28 cellular contexts compared by ENCODE assay signal in the genomic region with DNA sequence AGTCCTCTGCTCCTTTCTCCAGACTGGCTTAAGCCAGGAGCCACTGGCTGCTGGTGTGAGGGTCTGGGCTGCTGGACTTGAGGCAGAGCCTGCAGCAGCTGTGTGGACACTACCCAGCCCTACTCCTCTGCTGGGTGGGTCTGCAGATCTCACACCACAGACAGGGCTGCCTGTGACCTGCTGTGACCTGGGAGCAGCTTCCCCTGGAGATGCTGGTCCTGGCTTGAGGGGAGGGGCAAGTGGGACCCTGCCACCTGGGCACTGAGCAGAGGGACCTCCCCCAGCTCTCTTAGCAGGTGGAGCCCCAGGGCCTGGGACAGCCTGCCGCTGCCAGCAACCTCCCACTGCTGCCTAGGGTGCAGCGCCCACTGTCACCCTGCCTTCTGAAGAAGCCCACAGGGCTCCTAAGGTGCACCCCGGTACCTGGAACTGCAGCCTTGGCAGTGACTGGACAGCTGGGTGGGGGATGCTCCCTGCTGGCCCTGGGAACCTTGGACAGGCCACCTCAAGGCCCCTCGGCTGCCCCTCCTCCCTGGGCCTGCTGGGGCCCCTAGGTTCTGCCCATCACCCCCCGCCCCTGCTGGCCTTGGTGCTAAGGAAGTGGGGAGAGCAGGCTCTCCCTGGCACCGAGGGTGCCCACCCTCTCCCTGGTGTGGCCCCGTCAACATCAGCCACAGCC. TPM values are rescaled to one million over a fixed set of nuclear protein-coding genes. Genes with fewer than 3 reads are reported as not detected.
DNase-seq lines count a peak whose midpoint lies in the region; ATAC-seq, FAIRE-seq and TF ChIP-seq lines count a peak whose summit lies in the region.
"Had no signal": no experiment of that assay in that cellular context is flagged by ENCODE, and none has a peak within 500 bp of the region (broad histone marks: within the 10 kb centered on the region; RNA-seq: fewer than 3 reads in every experiment).

No MANE protein-coding gene starts in this region.

- no peak overlapping the region for H3K4me3 ChIP-seq in kidney (ENCODE audit: low read length in 2 of 2)
- H3K4me3 ChIP-seq: thyroid gland had no signal

- H3K9ac ChIP-seq in kidney (ENCODE audit: low read length in 2 of 2): no peak overlapping the region

- peaks cover 0 to 13% of the 10 kb centered on the region in 2 donors for H3K36me3 ChIP-seq in kidney (ENCODE audit: control insufficient read depth in 1 of 2, insufficient read depth in 2 of 2, low read length in 2 of 2)
- H3K36me3 ChIP-seq: neutrophil had no signal

- no peak for TF ChIP-seq CTCF in kidney (IDR thresholded peaks at IDR 0.05; ENCODE audit: borderline replicate concordance, extremely low read depth, insufficient read depth)

- no peaks in the 10 kb centered on the region for H3K4me1 ChIP-seq in kidney (ENCODE audit: control insufficient read depth in 1 of 2, insufficient read depth in 1 of 2, low read depth in 1 of 2, low read length in 2 of 2)
- H3K4me1 ChIP-seq: thyroid gland had no signal

- FAIRE-seq in kidney (lab: Jason Lieb, UNC): no peak
- FAIRE-seq: astrocyte, small intestine had no signal

- peak; percentile 14 for TF ChIP-seq POLR2A in GM19099 (IDR thresholded peaks at IDR 0.05; ENCODE audit: extremely low read depth, insufficient read length, low read depth)

- DNase-seq in kidney (peak; percentile 66), NCI-H526 (lab: John Stamatoyannopoulos, UW) (no peak)
- DNase-seq: activated CD8-positive, alpha-beta memory T cell treated with anti-CD3 and anti-CD28 coated beads, Interleukin-2, amount 50 U/mL, for 48 hours; activated naive CD8-positive, alpha-beta T cell treated with anti-CD3 and anti-CD28 coated beads for 36 hours; central memory CD4-positive, alpha-beta T cell; EL; kidney glomerular epithelial cell; NCI-H1048; NCI-H187; NCI-H748 treated with DMSO at 0.1 percent for 48 hours; stimulated activated CD4-positive, alpha-beta T cell treated with anti-CD3 and anti-CD28 coated beads, Interleukin-2, amount 100 ng/mL, for 24 hours; stimulated activated naive CD4-positive, alpha-beta T cell; T1000; thyroid gland had no signal

- ATAC-seq in SK-N-SH treated with all-trans-retinoic acid at 6 μM for 48 hours: no peak; the same call in 2 of the 3 replicates
- ATAC-seq: Right ventricle myocardium inferior had no signal

- no peak overlapping the region for H3K27ac ChIP-seq in kidney (ENCODE audit: low read depth in 2 of 2, low read length in 2 of 2)
- H3K27ac ChIP-seq: HL-60, neutrophil, thyroid gland had no signal

- no peaks in the 10 kb centered on the region for H3K9me3 ChIP-seq in kidney (ENCODE audit: control insufficient read depth in 1 of 2, low read length in 2 of 2)
- H3K9me3 ChIP-seq: neutrophil, thyroid gland had no signal

- intact Hi-C loops in kidney (cut with DNase I): no loop called here

TF ChIP-seq in SK-N-SH treated with all-trans-retinoic acid at 6 μM for 48 hours, 23 proteins besides CTCF, POLR2A, EP300 and RAD21:
- TF ChIP-seq, protein P1, sequence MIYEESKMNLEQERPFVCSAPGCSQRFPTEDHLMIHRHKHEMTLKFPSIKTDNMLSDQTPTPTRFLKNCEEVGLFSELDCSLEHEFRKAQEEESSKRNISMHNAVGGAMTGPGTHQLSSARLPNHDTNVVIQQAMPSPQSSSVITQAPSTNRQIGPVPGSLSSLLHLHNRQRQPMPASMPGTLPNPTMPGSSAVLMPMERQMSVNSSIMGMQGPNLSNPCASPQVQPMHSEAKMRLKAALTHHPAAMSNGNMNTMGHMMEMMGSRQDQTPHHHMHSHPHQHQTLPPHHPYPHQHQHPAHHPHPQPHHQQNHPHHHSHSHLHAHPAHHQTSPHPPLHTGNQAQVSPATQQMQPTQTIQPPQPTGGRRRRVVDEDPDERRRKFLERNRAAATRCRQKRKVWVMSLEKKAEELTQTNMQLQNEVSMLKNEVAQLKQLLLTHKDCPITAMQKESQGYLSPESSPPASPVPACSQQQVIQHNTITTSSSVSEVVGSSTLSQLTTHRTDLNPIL (CRISPR knock-in tag; IDR thresholded peaks at IDR 0.05; ENCODE audit: low read depth): no peak
- TF ChIP-seq ARNTL (CRISPR knock-in tag; IDR thresholded peaks at IDR 0.05; ENCODE audit: borderline replicate concordance, low read depth): no peak
- TF ChIP-seq ZFP3 (CRISPR knock-in tag; IDR thresholded peaks at IDR 0.05): no peak
- TF ChIP-seq SNAI2 (CRISPR knock-in tag; IDR thresholded peaks at IDR 0.05): no peak
- TF ChIP-seq TCF4 (CRISPR knock-in tag; IDR thresholded peaks at IDR 0.05; ENCODE audit: borderline replicate concordance): no peak
- TF ChIP-seq, protein P2, sequence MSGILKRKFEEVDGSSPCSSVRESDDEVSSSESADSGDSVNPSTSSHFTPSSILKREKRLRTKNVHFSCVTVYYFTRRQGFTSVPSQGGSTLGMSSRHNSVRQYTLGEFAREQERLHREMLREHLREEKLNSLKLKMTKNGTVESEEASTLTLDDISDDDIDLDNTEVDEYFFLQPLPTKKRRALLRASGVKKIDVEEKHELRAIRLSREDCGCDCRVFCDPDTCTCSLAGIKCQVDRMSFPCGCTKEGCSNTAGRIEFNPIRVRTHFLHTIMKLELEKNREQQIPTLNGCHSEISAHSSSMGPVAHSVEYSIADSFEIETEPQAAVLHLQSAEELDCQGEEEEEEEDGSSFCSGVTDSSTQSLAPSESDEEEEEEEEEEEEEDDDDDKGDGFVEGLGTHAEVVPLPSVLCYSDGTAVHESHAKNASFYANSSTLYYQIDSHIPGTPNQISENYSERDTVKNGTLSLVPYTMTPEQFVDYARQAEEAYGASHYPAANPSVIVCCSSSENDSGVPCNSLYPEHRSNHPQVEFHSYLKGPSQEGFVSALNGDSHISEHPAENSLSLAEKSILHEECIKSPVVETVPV (CRISPR knock-in tag; IDR thresholded peaks at IDR 0.05): no peak
- no peak for TF ChIP-seq BACH2 (CRISPR knock-in tag; IDR thresholded peaks at IDR 0.05; ENCODE audit: borderline replicate concordance)
- no peak for TF ChIP-seq ZC3H10 (CRISPR knock-in tag; IDR thresholded peaks at IDR 0.05)
- TF ChIP-seq ESRRG (CRISPR knock-in tag; IDR thresholded peaks at IDR 0.05): no peak
- no peak for TF ChIP-seq TOX (CRISPR knock-in tag; IDR thresholded peaks at IDR 0.05; ENCODE audit: borderline replicate concordance)
- TF ChIP-seq, protein P3, sequence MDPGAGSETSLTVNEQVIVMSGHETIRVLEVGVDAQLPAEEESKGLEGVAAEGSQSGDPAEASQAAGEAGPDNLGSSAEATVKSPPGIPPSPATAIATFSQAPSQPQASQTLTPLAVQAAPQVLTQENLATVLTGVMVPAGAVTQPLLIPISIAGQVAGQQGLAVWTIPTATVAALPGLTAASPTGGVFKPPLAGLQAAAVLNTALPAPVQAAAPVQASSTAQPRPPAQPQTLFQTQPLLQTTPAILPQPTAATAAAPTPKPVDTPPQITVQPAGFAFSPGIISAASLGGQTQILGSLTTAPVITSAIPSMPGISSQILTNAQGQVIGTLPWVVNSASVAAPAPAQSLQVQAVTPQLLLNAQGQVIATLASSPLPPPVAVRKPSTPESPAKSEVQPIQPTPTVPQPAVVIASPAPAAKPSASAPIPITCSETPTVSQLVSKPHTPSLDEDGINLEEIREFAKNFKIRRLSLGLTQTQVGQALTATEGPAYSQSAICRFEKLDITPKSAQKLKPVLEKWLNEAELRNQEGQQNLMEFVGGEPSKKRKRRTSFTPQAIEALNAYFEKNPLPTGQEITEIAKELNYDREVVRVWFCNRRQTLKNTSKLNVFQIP (CRISPR knock-in tag; IDR thresholded peaks at IDR 0.05; ENCODE audit: borderline replicate concordance, low read depth): no peak
- TF ChIP-seq ISL1 (CRISPR knock-in tag; IDR thresholded peaks at IDR 0.05): no peak
- TF ChIP-seq ZNF8 (CRISPR knock-in tag; IDR thresholded peaks at IDR 0.05): no peak
- TF ChIP-seq, protein P4, sequence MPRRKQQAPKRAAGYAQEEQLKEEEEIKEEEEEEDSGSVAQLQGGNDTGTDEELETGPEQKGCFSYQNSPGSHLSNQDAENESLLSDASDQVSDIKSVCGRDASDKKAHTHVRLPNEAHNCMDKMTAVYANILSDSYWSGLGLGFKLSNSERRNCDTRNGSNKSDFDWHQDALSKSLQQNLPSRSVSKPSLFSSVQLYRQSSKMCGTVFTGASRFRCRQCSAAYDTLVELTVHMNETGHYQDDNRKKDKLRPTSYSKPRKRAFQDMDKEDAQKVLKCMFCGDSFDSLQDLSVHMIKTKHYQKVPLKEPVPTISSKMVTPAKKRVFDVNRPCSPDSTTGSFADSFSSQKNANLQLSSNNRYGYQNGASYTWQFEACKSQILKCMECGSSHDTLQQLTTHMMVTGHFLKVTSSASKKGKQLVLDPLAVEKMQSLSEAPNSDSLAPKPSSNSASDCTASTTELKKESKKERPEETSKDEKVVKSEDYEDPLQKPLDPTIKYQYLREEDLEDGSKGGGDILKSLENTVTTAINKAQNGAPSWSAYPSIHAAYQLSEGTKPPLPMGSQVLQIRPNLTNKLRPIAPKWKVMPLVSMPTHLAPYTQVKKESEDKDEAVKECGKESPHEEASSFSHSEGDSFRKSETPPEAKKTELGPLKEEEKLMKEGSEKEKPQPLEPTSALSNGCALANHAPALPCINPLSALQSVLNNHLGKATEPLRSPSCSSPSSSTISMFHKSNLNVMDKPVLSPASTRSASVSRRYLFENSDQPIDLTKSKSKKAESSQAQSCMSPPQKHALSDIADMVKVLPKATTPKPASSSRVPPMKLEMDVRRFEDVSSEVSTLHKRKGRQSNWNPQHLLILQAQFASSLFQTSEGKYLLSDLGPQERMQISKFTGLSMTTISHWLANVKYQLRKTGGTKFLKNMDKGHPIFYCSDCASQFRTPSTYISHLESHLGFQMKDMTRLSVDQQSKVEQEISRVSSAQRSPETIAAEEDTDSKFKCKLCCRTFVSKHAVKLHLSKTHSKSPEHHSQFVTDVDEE (CRISPR knock-in tag; IDR thresholded peaks at IDR 0.05): no peak
- no peak for TF ChIP-seq OSR1 (CRISPR knock-in tag; IDR thresholded peaks at IDR 0.05)
- no peak for TF ChIP-seq CSDC2 (CRISPR knock-in tag; IDR thresholded peaks at IDR 0.05)
- TF ChIP-seq GLIS3 (CRISPR knock-in tag; IDR thresholded peaks at IDR 0.05): no peak
TF ChIP-seq in SK-N-SH treated with all-trans-retinoic acid at 6 μM for 48 hours: peak in this region for 0.

RNA-seq across cellular contexts. Expression of a gene that starts 9.1 kb away (rescaled TPM):
- total RNA-seq in kidney: 37.3 TPM
- polyA plus RNA-seq in kidney (ENCODE audit: insufficient read depth, low read depth, low replicate concordance): 37.8 TPM

RNA-seq across cellular contexts. Expression of a gene that starts 10.0 kb away (rescaled TPM):
- 5.8 TPM for total RNA-seq in kidney
- 2.5 TPM for polyA plus RNA-seq in kidney (ENCODE audit: insufficient read depth, low read depth, low replicate concordance)

RNA-seq across cellular contexts. Expression of a gene that starts 46.7 kb away (rescaled TPM):
- total RNA-seq in kidney: 3.1 TPM
- polyA plus RNA-seq in kidney (ENCODE audit: insufficient read depth, low read depth, low replicate concordance): 3.6 TPM
- polyA plus RNA-seq: CD14-positive monocyte had no signal

RNA-seq across cellular contexts. Expression of a gene that starts 51.1 kb away (rescaled TPM):
- 17.5 TPM for total RNA-seq in kidney
- 18.6 TPM for polyA plus RNA-seq in kidney (ENCODE audit: insufficient read depth, low read depth, low replicate concordance)

RNA-seq across cellular contexts. Expression of a gene that starts 55.8 kb away (rescaled TPM):
- total RNA-seq in kidney: not detected
- polyA plus RNA-seq in kidney (ENCODE audit: insufficient read depth, low read depth, low replicate concordance): not detected
- total RNA-seq: activated naive CD8-positive, alpha-beta T cell treated with anti-CD3 and anti-CD28 coated beads for 36 hours; activated T-helper 2 cell treated with anti-CD3 and anti-CD28 coated beads, Interferon-gamma antibody, Interleukin-2, Interleukin-4, amounts not matched to agents 10 μg/mL and 5 μg/mL and 100 μg/mL, durations not matched to agents 14 hours and 24 hours and 36 hours; astrocyte; dermis microvascular lymphatic vessel endothelial cell; H4; lung microvascular endothelial cell; pulmonary artery endothelial cell; Right ventricle myocardium inferior; thyroid gland; WTC11 had no signal
- polyA plus RNA-seq: CD14-positive monocyte, small intestine had no signal
